ENCODE assay signal across 39 cellular contexts in the genomic region with DNA sequence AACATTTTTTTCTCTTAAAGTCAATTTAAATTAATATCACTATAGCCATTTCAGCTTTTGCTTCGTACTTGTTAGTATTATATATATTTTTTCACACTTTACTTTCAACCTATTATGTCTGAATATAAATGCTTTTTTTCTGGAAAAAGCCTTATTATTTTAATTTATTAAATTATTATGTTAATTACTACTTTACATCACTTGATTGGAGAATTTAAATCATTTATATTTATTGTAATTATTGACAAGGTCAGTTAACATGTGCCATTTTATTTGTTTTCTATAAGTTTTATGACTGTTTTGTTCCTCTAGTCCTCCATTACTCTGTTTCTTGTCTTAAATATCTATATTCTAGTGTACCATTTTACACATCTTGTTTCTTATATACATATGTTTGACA.
"Had no signal": no experiment of that assay in that cellular context is flagged by ENCODE, and none has a peak within 500 bp of the region (broad histone marks: within the 10 kb centered on the region; RNA-seq: fewer than 3 reads in every experiment).

No MANE protein-coding gene starts in this region.

- H3K27me3 ChIP-seq: ascending aorta, cardiac muscle cell had no signal

- ATAC-seq: activated CD4-positive, alpha-beta T cell treated with anti-CD3 and anti-CD28 coated beads for 36 hours; activated CD4-positive, CD25-positive, alpha-beta regulatory T cell treated with anti-CD3 and anti-CD28 coated beads, Interleukin-2, amount 50 U/mL, for 24 hours; activated CD8-positive, alpha-beta memory T cell treated with anti-CD3 and anti-CD28 coated beads, Interleukin-2, amount 10 ng/mL, durations not matched to agents 7 days and 5 days; activated CD8-positive, alpha-beta T cell treated with anti-CD3 and anti-CD28 coated beads, Interleukin-2, amount 10 ng/mL, durations not matched to agents 7 days and 5 days; activated naive CD8-positive, alpha-beta T cell treated with anti-CD3 and anti-CD28 coated beads, Interleukin-2, amount 50 U/mL, for 24 hours had no signal

- H3K4me1 Mint-ChIP-seq: activated CD4-positive, alpha-beta memory T cell treated with anti-CD3 and anti-CD28 coated beads, Interleukin-2, amount 10 ng/mL, durations not matched to agents 7 days and 5 days; activated CD4-positive, alpha-beta T cell treated with anti-CD3 and anti-CD28 coated beads for 36 hours; activated CD4-positive, alpha-beta T cell treated with anti-CD3 and anti-CD28 coated beads, Interleukin-2, amount 10 ng/mL, durations not matched to agents 7 days and 5 days; activated CD8-positive, alpha-beta memory T cell treated with anti-CD3 and anti-CD28 coated beads, Interleukin-2, amount 10 ng/mL, durations not matched to agents 7 days and 5 days; activated naive CD4-positive, alpha-beta T cell treated with anti-CD3 and anti-CD28 coated beads, Interleukin-2, amount 10 ng/mL, durations not matched to agents 7 days and 5 days; activated naive CD4-positive, alpha-beta T cell treated with anti-CD3 and anti-CD28 coated beads, Interleukin-2, amount 50 U/mL, for 24 hours; activated naive CD8-positive, alpha-beta T cell treated with anti-CD3 and anti-CD28 coated beads, Interleukin-2, amount 10 ng/mL, durations not matched to agents 7 days and 5 days; activated naive CD8-positive, alpha-beta T cell treated with anti-CD3 and anti-CD28 coated beads, Interleukin-2, amount 50 U/mL, for 24 hours; brain; central memory CD8-positive, alpha-beta T cell had no signal

- H3K4me3 ChIP-seq: ascending aorta, cardiac muscle cell had no signal

- H3K27ac ChIP-seq: ascending aorta, cardiac muscle cell, VCaP had no signal

- H3K27ac Mint-ChIP-seq: activated CD4-positive, alpha-beta memory T cell treated with anti-CD3 and anti-CD28 coated beads, Interleukin-2, amount 10 ng/mL, durations not matched to agents 7 days and 5 days; activated CD4-positive, alpha-beta T cell treated with anti-CD3 and anti-CD28 coated beads for 36 hours; activated CD4-positive, alpha-beta T cell treated with anti-CD3 and anti-CD28 coated beads, Interleukin-2, amount 10 ng/mL, durations not matched to agents 7 days and 5 days; activated CD8-positive, alpha-beta memory T cell treated with anti-CD3 and anti-CD28 coated beads, Interleukin-2, amount 10 ng/mL, durations not matched to agents 7 days and 5 days; activated CD8-positive, alpha-beta T cell treated with anti-CD3 and anti-CD28 coated beads, Interleukin-2, amount 10 ng/mL, durations not matched to agents 7 days and 5 days; activated naive CD4-positive, alpha-beta T cell treated with anti-CD3 and anti-CD28 coated beads, Interleukin-2, amount 10 ng/mL, durations not matched to agents 7 days and 5 days; activated naive CD4-positive, alpha-beta T cell treated with anti-CD3 and anti-CD28 coated beads, Interleukin-2, amount 50 U/mL, for 24 hours; activated naive CD8-positive, alpha-beta T cell; activated naive CD8-positive, alpha-beta T cell treated with anti-CD3 and anti-CD28 coated beads, Interleukin-2, amount 10 ng/mL, durations not matched to agents 7 days and 5 days; activated naive CD8-positive, alpha-beta T cell treated with anti-CD3 and anti-CD28 coated beads, Interleukin-2, amount 50 U/mL, for 24 hours; activated T-cell treated with anti-CD3 and anti-CD28 coated beads, Interleukin-2, amount 50 U/mL, for 24 hours; activated T-helper 2 cell treated with anti-CD3 and anti-CD28 coated beads, Interferon-gamma antibody, Interleukin-2, Interleukin-4, amounts not matched to agents 10 μg/mL and 5 μg/mL and 100 μg/mL, durations not matched to agents 14 hours and 24 hours and 36 hours; brain; T-helper 1 cell treated with Interleukin-12 subunit alpha and Interleukin-12 subunit beta and Interleukin-4 antibody, amounts not matched to agents 30 μg/mL and 1 μg/mL, for 36 hours; T-helper 2 cell treated with Interferon-gamma antibody and Interleukin-4, amounts not matched to agents 5 μg/mL and 100 μg/mL, for 36 hours had no signal

- DNase-seq: activated CD4-positive, alpha-beta memory T cell treated with anti-CD3 and anti-CD28 coated beads, Interleukin-2, amount 10 ng/mL, durations not matched to agents 7 days and 5 days; activated CD4-positive, alpha-beta T cell treated with anti-CD3 and anti-CD28 coated beads for 1 hour; activated CD4-positive, alpha-beta T cell treated with anti-CD3 and anti-CD28 coated beads for 36 hours; activated CD4-positive, alpha-beta T cell treated with anti-CD3 and anti-CD28 coated beads for 48 hours; activated CD4-positive, alpha-beta T cell treated with anti-CD3 and anti-CD28 coated beads, Interleukin-2, amount 10 ng/mL, durations not matched to agents 7 days and 5 days; activated CD4-positive, alpha-beta T cell treated with anti-CD3 and anti-CD28 coated beads, Interleukin-2, amount 50 U/mL, for 48 hours; activated CD4-positive, CD25-positive, alpha-beta regulatory T cell; activated CD8-positive, alpha-beta memory T cell treated with anti-CD3 and anti-CD28 coated beads for 24 hours; activated CD8-positive, alpha-beta memory T cell treated with anti-CD3 and anti-CD28 coated beads, Interleukin-2, amount 10 ng/mL, durations not matched to agents 7 days and 5 days; activated CD8-positive, alpha-beta memory T cell treated with anti-CD3 and anti-CD28 coated beads, Interleukin-2, amount 50 U/mL, for 48 hours; activated CD8-positive, alpha-beta T cell treated with anti-CD3 and anti-CD28 coated beads, Interleukin-2, amount 10 ng/mL, durations not matched to agents 7 days and 5 days; activated effector memory CD4-positive, alpha-beta T cell treated with Interleukin-2 at 50 U/mL for 16 hours; activated gamma-delta T cell; activated naive CD4-positive, alpha-beta T cell treated with anti-CD3 and anti-CD28 coated beads, Interleukin-2, amount 10 ng/mL, durations not matched to agents 7 days and 5 days; activated naive CD4-positive, alpha-beta T cell treated with Interleukin-2 at 50 U/mL for 16 hours; activated naive CD8-positive, alpha-beta T cell treated with anti-CD3 and anti-CD28 coated beads, Interleukin-2, amount 10 ng/mL, durations not matched to agents 7 days and 5 days; activated naive CD8-positive, alpha-beta T cell treated with anti-CD3 and anti-CD28 coated beads, Interleukin-2, amount 50 U/mL, for 24 hours; activated T-cell treated with anti-CD3 and anti-CD28 coated beads, Interleukin-2, amount 50 U/mL, for 24 hours; activated T-cell treated with anti-CD3 and anti-CD28 coated beads, Interleukin-2, amount 50 U/mL, for 48 hours; amygdala; anterior cingulate cortex; caudate nucleus; cerebellar nuclear complex; T-helper 1 cell; T-helper 2 cell; T-helper 9 cell had no signal

- H3K4me1 ChIP-seq: ascending aorta had no signal

- H3K36me3 ChIP-seq: ascending aorta, cardiac muscle cell had no signal

- H3K9me3 Mint-ChIP-seq: activated CD4-positive, alpha-beta T cell treated with anti-CD3 and anti-CD28 coated beads, Interleukin-2, amount 10 ng/mL, durations not matched to agents 7 days and 5 days had no signal

- H3K9me3 ChIP-seq: ascending aorta had no signal

- H3K36me3 Mint-ChIP-seq: activated CD8-positive, alpha-beta memory T cell treated with anti-CD3 and anti-CD28 coated beads, Interleukin-2, amount 10 ng/mL, durations not matched to agents 7 days and 5 days; activated naive CD4-positive, alpha-beta T cell treated with anti-CD3 and anti-CD28 coated beads, Interleukin-2, amount 10 ng/mL, durations not matched to agents 7 days and 5 days; activated naive CD4-positive, alpha-beta T cell treated with anti-CD3 and anti-CD28 coated beads, Interleukin-2, amount 50 U/mL, for 24 hours; activated naive CD8-positive, alpha-beta T cell; activated naive CD8-positive, alpha-beta T cell treated with anti-CD3 and anti-CD28 coated beads, Interleukin-2, amount 10 ng/mL, durations not matched to agents 7 days and 5 days; brain had no signal

- H3K4me3 Mint-ChIP-seq: activated CD4-positive, alpha-beta memory T cell treated with anti-CD3 and anti-CD28 coated beads, Interleukin-2, amount 10 ng/mL, durations not matched to agents 7 days and 5 days; activated CD4-positive, alpha-beta T cell treated with anti-CD3 and anti-CD28 coated beads for 36 hours; activated CD4-positive, alpha-beta T cell treated with anti-CD3 and anti-CD28 coated beads, Interleukin-2, amount 10 ng/mL, durations not matched to agents 7 days and 5 days; activated CD8-positive, alpha-beta memory T cell treated with anti-CD3 and anti-CD28 coated beads, Interleukin-2, amount 10 ng/mL, durations not matched to agents 7 days and 5 days; activated CD8-positive, alpha-beta T cell treated with anti-CD3 and anti-CD28 coated beads, Interleukin-2, amount 10 ng/mL, durations not matched to agents 7 days and 5 days; activated naive CD4-positive, alpha-beta T cell treated with anti-CD3 and anti-CD28 coated beads, Interleukin-2, amount 10 ng/mL, durations not matched to agents 7 days and 5 days; activated naive CD4-positive, alpha-beta T cell treated with anti-CD3 and anti-CD28 coated beads, Interleukin-2, amount 50 U/mL, for 24 hours; activated naive CD8-positive, alpha-beta T cell; activated naive CD8-positive, alpha-beta T cell treated with anti-CD3 and anti-CD28 coated beads, Interleukin-2, amount 10 ng/mL, durations not matched to agents 7 days and 5 days; activated naive CD8-positive, alpha-beta T cell treated with anti-CD3 and anti-CD28 coated beads, Interleukin-2, amount 50 U/mL, for 24 hours; activated T-cell treated with anti-CD3 and anti-CD28 coated beads, Interleukin-2, amount 50 U/mL, for 24 hours; brain; central memory CD8-positive, alpha-beta T cell; T-helper 1 cell treated with Interleukin-12 subunit alpha and Interleukin-12 subunit beta and Interleukin-4 antibody, amounts not matched to agents 30 μg/mL and 1 μg/mL, for 36 hours; T-helper 2 cell treated with Interferon-gamma antibody and Interleukin-4, amounts not matched to agents 5 μg/mL and 100 μg/mL, for 36 hours had no signal

- FAIRE-seq: bronchial epithelial cell, TTC549 had no signal

- H3K27me3 Mint-ChIP-seq: activated CD4-positive, alpha-beta memory T cell treated with anti-CD3 and anti-CD28 coated beads, Interleukin-2, amount 10 ng/mL, durations not matched to agents 7 days and 5 days; activated CD4-positive, alpha-beta T cell treated with anti-CD3 and anti-CD28 coated beads for 36 hours; activated CD4-positive, alpha-beta T cell treated with anti-CD3 and anti-CD28 coated beads, Interleukin-2, amount 10 ng/mL, durations not matched to agents 7 days and 5 days; activated CD8-positive, alpha-beta memory T cell treated with anti-CD3 and anti-CD28 coated beads, Interleukin-2, amount 10 ng/mL, durations not matched to agents 7 days and 5 days; activated naive CD4-positive, alpha-beta T cell treated with anti-CD3 and anti-CD28 coated beads, Interleukin-2, amount 10 ng/mL, durations not matched to agents 7 days and 5 days; activated naive CD4-positive, alpha-beta T cell treated with anti-CD3 and anti-CD28 coated beads, Interleukin-2, amount 50 U/mL, for 24 hours; activated naive CD8-positive, alpha-beta T cell; activated naive CD8-positive, alpha-beta T cell treated with anti-CD3 and anti-CD28 coated beads, Interleukin-2, amount 10 ng/mL, durations not matched to agents 7 days and 5 days; activated naive CD8-positive, alpha-beta T cell treated with anti-CD3 and anti-CD28 coated beads, Interleukin-2, amount 50 U/mL, for 24 hours; activated T-cell treated with anti-CD3 and anti-CD28 coated beads, Interleukin-2, amount 50 U/mL, for 24 hours; brain; central memory CD8-positive, alpha-beta T cell had no signal
